ENCODE assay signal across 1 cellular context in the genomic region with DNA sequence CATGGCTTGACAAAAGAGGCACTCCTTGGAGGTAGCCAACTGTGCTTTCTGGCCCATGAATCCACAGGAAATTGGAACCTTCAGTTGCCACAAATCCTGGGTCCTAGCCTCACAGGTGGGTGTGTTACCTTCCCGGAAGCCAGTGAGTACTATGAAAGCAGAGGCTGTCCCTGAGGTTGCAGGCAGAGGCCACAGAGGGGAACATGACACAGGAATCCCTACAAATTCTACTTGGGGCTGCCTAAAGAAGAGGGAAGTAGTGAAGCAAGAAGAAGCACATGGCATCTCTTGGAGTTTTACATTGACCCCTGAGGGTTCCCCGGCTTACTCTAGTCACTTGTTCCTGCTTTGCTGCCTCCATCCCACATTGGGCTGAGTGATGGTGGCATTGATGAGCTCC.
A peak's percentile ranks its signal among the peaks of the same experiment; 100 is the strongest.
TF ChIP-seq lines count a peak whose summit lies in the region.

No MANE protein-coding gene starts in this region.

TF ChIP-seq in K562, 482 proteins besides CTCF, POLR2A, EP300 and RAD21:
- TF ChIP-seq, protein P1, sequence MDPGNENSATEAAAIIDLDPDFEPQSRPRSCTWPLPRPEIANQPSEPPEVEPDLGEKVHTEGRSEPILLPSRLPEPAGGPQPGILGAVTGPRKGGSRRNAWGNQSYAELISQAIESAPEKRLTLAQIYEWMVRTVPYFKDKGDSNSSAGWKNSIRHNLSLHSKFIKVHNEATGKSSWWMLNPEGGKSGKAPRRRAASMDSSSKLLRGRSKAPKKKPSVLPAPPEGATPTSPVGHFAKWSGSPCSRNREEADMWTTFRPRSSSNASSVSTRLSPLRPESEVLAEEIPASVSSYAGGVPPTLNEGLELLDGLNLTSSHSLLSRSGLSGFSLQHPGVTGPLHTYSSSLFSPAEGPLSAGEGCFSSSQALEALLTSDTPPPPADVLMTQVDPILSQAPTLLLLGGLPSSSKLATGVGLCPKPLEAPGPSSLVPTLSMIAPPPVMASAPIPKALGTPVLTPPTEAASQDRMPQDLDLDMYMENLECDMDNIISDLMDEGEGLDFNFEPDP (CRISPR knock-in tag; IDR thresholded peaks at IDR 0.05) = no peak
- no peak for TF ChIP-seq YBX1 (IDR thresholded peaks at IDR 0.05)
- TF ChIP-seq STAT5B (CRISPR knock-in tag; IDR thresholded peaks at IDR 0.05) = no peak
- no peak for TF ChIP-seq POLR2H (tag; IDR thresholded peaks at IDR 0.05; ENCODE audit: low read depth)
- no peak for TF ChIP-seq MYNN (IDR thresholded peaks at IDR 0.05)
- TF ChIP-seq MYNN (CRISPR knock-in tag; IDR thresholded peaks at IDR 0.05) = no peak
- TF ChIP-seq PCBP1 (IDR thresholded peaks at IDR 0.05; ENCODE audit: low read depth, low read length, poor library complexity, severe bottlenecking) = no peak
- TF ChIP-seq CEBPB (tag; IDR thresholded peaks at IDR 0.05) = no peak
- TF ChIP-seq CREB1 (IDR thresholded peaks at IDR 0.05) = no peak
- TF ChIP-seq CREB1 (CRISPR knock-in tag; IDR thresholded peaks at IDR 0.05) = 0 out of 2 replicates have a peak, but pooled peaks have one; percentile 21
- TF ChIP-seq GATAD2A (IDR thresholded peaks at IDR 0.05) = no peak
- TF ChIP-seq E2F3 (CRISPR knock-in tag; IDR thresholded peaks at IDR 0.05) = no peak
- TF ChIP-seq, protein P2, sequence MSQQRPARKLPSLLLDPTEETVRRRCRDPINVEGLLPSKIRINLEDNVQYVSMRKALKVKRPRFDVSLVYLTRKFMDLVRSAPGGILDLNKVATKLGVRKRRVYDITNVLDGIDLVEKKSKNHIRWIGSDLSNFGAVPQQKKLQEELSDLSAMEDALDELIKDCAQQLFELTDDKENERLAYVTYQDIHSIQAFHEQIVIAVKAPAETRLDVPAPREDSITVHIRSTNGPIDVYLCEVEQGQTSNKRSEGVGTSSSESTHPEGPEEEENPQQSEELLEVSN (IDR thresholded peaks at IDR 0.05; ENCODE audit: borderline replicate concordance in 1 of 2, extremely low read depth in 1 of 2, insufficient read depth in 1 of 2, insufficient read length in 1 of 2, low read depth in 1 of 2, low read length in 1 of 2, poor library complexity in 1 of 2, severe bottlenecking in 1 of 2) = peak in 1 of 2 experiments; percentile 22
- TF ChIP-seq, protein P3, sequence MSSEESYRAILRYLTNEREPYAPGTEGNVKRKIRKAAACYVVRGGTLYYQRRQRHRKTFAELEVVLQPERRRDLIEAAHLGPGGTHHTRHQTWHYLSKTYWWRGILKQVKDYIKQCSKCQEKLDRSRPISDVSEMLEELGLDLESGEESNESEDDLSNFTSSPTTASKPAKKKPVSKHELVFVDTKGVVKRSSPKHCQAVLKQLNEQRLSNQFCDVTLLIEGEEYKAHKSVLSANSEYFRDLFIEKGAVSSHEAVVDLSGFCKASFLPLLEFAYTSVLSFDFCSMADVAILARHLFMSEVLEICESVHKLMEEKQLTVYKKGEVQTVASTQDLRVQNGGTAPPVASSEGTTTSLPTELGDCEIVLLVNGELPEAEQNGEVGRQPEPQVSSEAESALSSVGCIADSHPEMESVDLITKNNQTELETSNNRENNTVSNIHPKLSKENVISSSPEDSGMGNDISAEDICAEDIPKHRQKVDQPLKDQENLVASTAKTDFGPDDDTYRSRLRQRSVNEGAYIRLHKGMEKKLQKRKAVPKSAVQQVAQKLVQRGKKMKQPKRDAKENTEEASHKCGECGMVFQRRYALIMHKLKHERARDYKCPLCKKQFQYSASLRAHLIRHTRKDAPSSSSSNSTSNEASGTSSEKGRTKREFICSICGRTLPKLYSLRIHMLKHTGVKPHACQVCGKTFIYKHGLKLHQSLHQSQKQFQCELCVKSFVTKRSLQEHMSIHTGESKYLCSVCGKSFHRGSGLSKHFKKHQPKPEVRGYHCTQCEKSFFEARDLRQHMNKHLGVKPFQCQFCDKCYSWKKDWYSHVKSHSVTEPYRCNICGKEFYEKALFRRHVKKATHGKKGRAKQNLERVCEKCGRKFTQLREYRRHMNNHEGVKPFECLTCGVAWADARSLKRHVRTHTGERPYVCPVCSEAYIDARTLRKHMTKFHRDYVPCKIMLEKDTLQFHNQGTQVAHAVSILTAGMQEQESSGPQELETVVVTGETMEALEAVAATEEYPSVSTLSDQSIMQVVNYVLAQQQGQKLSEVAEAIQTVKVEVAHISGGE (CRISPR knock-in tag; IDR thresholded peaks at IDR 0.05) = no peak
- TF ChIP-seq, protein P4, sequence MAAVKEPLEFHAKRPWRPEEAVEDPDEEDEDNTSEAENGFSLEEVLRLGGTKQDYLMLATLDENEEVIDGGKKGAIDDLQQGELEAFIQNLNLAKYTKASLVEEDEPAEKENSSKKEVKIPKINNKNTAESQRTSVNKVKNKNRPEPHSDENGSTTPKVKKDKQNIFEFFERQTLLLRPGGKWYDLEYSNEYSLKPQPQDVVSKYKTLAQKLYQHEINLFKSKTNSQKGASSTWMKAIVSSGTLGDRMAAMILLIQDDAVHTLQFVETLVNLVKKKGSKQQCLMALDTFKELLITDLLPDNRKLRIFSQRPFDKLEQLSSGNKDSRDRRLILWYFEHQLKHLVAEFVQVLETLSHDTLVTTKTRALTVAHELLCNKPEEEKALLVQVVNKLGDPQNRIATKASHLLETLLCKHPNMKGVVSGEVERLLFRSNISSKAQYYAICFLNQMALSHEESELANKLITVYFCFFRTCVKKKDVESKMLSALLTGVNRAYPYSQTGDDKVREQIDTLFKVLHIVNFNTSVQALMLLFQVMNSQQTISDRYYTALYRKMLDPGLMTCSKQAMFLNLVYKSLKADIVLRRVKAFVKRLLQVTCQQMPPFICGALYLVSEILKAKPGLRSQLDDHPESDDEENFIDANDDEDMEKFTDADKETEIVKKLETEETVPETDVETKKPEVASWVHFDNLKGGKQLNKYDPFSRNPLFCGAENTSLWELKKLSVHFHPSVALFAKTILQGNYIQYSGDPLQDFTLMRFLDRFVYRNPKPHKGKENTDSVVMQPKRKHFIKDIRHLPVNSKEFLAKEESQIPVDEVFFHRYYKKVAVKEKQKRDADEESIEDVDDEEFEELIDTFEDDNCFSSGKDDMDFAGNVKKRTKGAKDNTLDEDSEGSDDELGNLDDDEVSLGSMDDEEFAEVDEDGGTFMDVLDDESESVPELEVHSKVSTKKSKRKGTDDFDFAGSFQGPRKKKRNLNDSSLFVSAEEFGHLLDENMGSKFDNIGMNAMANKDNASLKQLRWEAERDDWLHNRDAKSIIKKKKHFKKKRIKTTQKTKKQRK (IDR thresholded peaks at IDR 0.05; ENCODE audit: borderline replicate concordance, low read depth, low read length) = no peak
- TF ChIP-seq ZNF239 (CRISPR knock-in tag; IDR thresholded peaks at IDR 0.05) = no peak
- TF ChIP-seq ETV1 (tag; conservative IDR thresholded peaks at IDR 0.05; ENCODE audit: low read depth) = 0 out of 2 replicates have a peak, but pooled peaks have one; percentile 11
- no peak for TF ChIP-seq CBFB (CRISPR knock-in tag; IDR thresholded peaks at IDR 0.05)
- no peak for TF ChIP-seq ZNF57 (CRISPR knock-in tag; IDR thresholded peaks at IDR 0.05)
- TF ChIP-seq, protein P5, sequence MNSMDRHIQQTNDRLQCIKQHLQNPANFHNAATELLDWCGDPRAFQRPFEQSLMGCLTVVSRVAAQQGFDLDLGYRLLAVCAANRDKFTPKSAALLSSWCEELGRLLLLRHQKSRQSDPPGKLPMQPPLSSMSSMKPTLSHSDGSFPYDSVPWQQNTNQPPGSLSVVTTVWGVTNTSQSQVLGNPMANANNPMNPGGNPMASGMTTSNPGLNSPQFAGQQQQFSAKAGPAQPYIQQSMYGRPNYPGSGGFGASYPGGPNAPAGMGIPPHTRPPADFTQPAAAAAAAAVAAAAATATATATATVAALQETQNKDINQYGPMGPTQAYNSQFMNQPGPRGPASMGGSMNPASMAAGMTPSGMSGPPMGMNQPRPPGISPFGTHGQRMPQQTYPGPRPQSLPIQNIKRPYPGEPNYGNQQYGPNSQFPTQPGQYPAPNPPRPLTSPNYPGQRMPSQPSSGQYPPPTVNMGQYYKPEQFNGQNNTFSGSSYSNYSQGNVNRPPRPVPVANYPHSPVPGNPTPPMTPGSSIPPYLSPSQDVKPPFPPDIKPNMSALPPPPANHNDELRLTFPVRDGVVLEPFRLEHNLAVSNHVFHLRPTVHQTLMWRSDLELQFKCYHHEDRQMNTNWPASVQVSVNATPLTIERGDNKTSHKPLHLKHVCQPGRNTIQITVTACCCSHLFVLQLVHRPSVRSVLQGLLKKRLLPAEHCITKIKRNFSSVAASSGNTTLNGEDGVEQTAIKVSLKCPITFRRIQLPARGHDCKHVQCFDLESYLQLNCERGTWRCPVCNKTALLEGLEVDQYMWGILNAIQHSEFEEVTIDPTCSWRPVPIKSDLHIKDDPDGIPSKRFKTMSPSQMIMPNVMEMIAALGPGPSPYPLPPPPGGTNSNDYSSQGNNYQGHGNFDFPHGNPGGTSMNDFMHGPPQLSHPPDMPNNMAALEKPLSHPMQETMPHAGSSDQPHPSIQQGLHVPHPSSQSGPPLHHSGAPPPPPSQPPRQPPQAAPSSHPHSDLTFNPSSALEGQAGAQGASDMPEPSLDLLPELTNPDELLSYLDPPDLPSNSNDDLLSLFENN (IDR thresholded peaks at IDR 0.05; ENCODE audit: low read depth in 2 of 2, low read length in 2 of 2) = no peak
- TF ChIP-seq, protein P6, sequence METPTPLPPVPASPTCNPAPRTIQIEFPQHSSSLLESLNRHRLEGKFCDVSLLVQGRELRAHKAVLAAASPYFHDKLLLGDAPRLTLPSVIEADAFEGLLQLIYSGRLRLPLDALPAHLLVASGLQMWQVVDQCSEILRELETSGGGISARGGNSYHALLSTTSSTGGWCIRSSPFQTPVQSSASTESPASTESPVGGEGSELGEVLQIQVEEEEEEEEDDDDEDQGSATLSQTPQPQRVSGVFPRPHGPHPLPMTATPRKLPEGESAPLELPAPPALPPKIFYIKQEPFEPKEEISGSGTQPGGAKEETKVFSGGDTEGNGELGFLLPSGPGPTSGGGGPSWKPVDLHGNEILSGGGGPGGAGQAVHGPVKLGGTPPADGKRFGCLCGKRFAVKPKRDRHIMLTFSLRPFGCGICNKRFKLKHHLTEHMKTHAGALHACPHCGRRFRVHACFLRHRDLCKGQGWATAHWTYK (CRISPR knock-in tag; IDR thresholded peaks at IDR 0.05) = no peak
- no peak for TF ChIP-seq KHSRP (IDR thresholded peaks at IDR 0.05)
- TF ChIP-seq MYC (IDR thresholded peaks at IDR 0.05; ENCODE audit: low read depth, low read length) = 0 out of 2 replicates have a peak, but pooled peaks have one; percentile 34
- no peak for TF ChIP-seq MYC (CRISPR knock-in tag; IDR thresholded peaks at IDR 0.05; ENCODE audit: borderline replicate concordance, low read depth)
- no peak for TF ChIP-seq ZSCAN29 (IDR thresholded peaks at IDR 0.05)
- TF ChIP-seq ELF4 (CRISPR knock-in tag; IDR thresholded peaks at IDR 0.05) = no peak
